Comparison of ENCODE assay signal across 1 cellular context in the genomic region with DNA sequence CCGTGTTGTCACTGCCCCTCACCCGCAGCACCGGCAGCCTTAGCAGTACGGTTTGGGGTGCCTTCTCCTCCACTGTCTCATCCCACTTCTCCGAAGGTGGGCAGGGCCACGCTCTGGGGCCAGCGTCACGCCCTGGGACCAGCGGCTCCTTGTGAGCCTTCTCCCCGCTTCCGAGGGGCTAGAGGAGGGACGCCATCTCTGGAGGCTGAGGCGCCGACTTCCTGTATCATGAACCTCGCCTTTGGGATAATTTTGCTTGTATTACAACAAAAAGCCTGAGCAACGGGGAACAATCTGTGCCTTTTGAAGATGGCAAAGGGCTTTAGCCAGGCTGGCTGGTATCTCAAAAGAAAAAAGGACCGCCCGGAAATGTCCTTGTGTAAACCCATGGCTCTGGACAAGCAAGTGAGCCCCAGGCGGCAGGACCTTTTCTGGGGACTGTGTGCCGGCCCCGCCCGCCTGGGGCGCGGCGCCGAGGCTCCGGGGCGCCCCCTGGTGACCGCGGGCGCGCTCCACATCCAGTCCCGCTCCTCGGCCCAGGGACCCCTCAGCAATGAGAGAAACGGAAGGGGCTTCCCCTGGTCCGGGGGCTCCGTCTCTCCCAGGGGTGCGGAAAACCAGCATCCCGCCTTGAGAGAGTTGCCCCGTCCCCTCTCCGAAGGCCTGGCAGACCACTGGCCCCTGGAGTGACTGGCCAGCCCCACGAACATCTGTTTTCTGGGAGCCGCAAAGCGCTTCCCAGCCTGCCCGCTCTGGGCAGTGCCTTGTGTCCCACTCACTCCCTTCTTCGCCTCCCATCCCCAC.
TF ChIP-seq lines count a peak whose summit lies in the region.

No MANE protein-coding gene starts in this region.

TF ChIP-seq in HepG2, 621 proteins besides CTCF, POLR2A, EP300 and RAD21 (continued from another document and continues in another):
- TF ChIP-seq, protein P1, sequence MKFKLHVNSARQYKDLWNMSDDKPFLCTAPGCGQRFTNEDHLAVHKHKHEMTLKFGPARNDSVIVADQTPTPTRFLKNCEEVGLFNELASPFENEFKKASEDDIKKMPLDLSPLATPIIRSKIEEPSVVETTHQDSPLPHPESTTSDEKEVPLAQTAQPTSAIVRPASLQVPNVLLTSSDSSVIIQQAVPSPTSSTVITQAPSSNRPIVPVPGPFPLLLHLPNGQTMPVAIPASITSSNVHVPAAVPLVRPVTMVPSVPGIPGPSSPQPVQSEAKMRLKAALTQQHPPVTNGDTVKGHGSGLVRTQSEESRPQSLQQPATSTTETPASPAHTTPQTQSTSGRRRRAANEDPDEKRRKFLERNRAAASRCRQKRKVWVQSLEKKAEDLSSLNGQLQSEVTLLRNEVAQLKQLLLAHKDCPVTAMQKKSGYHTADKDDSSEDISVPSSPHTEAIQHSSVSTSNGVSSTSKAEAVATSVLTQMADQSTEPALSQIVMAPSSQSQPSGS (CRISPR knock-in tag; IDR thresholded peaks at IDR 0.05), result no peak
- TF ChIP-seq NAIF1 (CRISPR knock-in tag; IDR thresholded peaks at IDR 0.05; ENCODE audit: borderline replicate concordance) (no peak), SAFB2 (CRISPR knock-in tag; IDR thresholded peaks at IDR 0.05; ENCODE audit: borderline replicate concordance, low read depth) (no peak), ELF1 (CRISPR knock-in tag; IDR thresholded peaks at IDR 0.05) (no peak; the same call in 1 of the 2 replicates), ZNF672 (CRISPR knock-in tag; IDR thresholded peaks at IDR 0.05) (no peak), ZNF772 (CRISPR knock-in tag; IDR thresholded peaks at IDR 0.05) (peak; percentile 64; the same call in 1 of the 2 replicates), ZBTB43 (CRISPR knock-in tag; conservative IDR thresholded peaks at IDR 0.05) (peak; percentile 51; the same call in 1 of the 2 replicates), ZNF75D (CRISPR knock-in tag; IDR thresholded peaks at IDR 0.05; ENCODE audit: borderline replicate concordance) (no peak), SP140L (CRISPR knock-in tag; IDR thresholded peaks at IDR 0.05; ENCODE audit: borderline replicate concordance) (no peak), ZNF296 (CRISPR knock-in tag; conservative IDR thresholded peaks at IDR 0.05) (no peak), ZNF329 (CRISPR knock-in tag; IDR thresholded peaks at IDR 0.05; ENCODE audit: low read depth) (0 out of 2 replicates have a peak, but pooled peaks have one; percentile 24), ATF5 (CRISPR knock-in tag; IDR thresholded peaks at IDR 0.05; ENCODE audit: low read depth) (no peak), ZNF317 (CRISPR knock-in tag; IDR thresholded peaks at IDR 0.05) (peak; percentile 22; the same call in 1 of the 2 replicates), YEATS4 (CRISPR knock-in tag; IDR thresholded peaks at IDR 0.05; ENCODE audit: borderline replicate concordance) (no peak), SP2 (CRISPR knock-in tag; IDR thresholded peaks at IDR 0.05) (0 out of 2 replicates have a peak, but pooled peaks have one; percentile 10), DR1 (CRISPR knock-in tag; IDR thresholded peaks at IDR 0.05) (no peak), SMAD1 (CRISPR knock-in tag; IDR thresholded peaks at IDR 0.05; ENCODE audit: borderline replicate concordance, low read depth) (no peak), MIER2 (CRISPR knock-in tag; IDR thresholded peaks at IDR 0.05) (no peak), SOX6 (IDR thresholded peaks at IDR 0.05) (no peak), SOX6 (CRISPR knock-in tag; IDR thresholded peaks at IDR 0.05) (no peak; the same call in 1 of the 2 replicates), HMGA1 (CRISPR knock-in tag; conservative IDR thresholded peaks at IDR 0.05) (no peak), KLF11 (CRISPR knock-in tag; IDR thresholded peaks at IDR 0.05) (no peak), TSC22D2 (CRISPR knock-in tag; IDR thresholded peaks at IDR 0.05; ENCODE audit: borderline replicate concordance) (no peak), ZNF775 (CRISPR knock-in tag; IDR thresholded peaks at IDR 0.05; ENCODE audit: borderline replicate concordance) (no peak), HDAC2 (CRISPR knock-in tag; IDR thresholded peaks at IDR 0.05) (peak; percentile 28; the same call in 1 of the 2 replicates), ETS1 (CRISPR knock-in tag; IDR thresholded peaks at IDR 0.05) (no peak), ZNF44 (CRISPR knock-in tag; IDR thresholded peaks at IDR 0.05) (no peak), STAT5B (CRISPR knock-in tag; IDR thresholded peaks at IDR 0.05) (no peak), SUZ12 (IDR thresholded peaks at IDR 0.05; ENCODE audit: low read depth, low read length) (no peak), ZMYM2 (CRISPR knock-in tag; IDR thresholded peaks at IDR 0.05) (no peak), ZNF564 (CRISPR knock-in tag; IDR thresholded peaks at IDR 0.05) (0 out of 2 replicates have a peak, but pooled peaks have one; percentile 21), CCAR2 (optimal IDR thresholded peaks at IDR 0.05; ENCODE audit: low read depth, low read length) (no peak), HNF4A (CRISPR knock-in tag; IDR thresholded peaks at IDR 0.05) (no peak), SETDB1 (CRISPR knock-in tag; IDR thresholded peaks at IDR 0.05; ENCODE audit: borderline replicate concordance) (no peak), ZNF180 (CRISPR knock-in tag; IDR thresholded peaks at IDR 0.05; ENCODE audit: borderline replicate concordance, low read depth) (no peak), MNT (IDR thresholded peaks at IDR 0.05) (no peak), TRAFD1 (CRISPR knock-in tag; IDR thresholded peaks at IDR 0.05; ENCODE audit: borderline replicate concordance) (no peak)
- TF ChIP-seq, protein P2, sequence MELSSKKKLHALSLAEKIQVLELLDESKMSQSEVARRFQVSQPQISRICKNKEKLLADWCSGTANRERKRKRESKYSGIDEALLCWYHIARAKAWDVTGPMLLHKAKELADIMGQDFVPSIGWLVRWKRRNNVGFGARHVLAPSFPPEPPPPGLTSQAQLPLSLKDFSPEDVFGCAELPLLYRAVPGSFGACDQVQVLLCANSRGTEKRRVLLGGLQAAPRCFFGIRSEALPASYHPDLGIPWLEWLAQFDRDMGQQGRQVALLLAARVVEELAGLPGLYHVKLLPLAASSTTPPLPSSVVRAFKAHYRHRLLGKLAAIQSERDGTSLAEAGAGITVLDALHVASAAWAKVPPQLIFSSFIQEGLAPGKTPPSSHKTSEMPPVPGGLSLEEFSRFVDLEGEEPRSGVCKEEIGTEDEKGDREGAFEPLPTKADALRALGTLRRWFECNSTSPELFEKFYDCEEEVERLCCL (CRISPR knock-in tag; IDR thresholded peaks at IDR 0.05; ENCODE audit: borderline replicate concordance), result no peak
- TF ChIP-seq, protein P3, sequence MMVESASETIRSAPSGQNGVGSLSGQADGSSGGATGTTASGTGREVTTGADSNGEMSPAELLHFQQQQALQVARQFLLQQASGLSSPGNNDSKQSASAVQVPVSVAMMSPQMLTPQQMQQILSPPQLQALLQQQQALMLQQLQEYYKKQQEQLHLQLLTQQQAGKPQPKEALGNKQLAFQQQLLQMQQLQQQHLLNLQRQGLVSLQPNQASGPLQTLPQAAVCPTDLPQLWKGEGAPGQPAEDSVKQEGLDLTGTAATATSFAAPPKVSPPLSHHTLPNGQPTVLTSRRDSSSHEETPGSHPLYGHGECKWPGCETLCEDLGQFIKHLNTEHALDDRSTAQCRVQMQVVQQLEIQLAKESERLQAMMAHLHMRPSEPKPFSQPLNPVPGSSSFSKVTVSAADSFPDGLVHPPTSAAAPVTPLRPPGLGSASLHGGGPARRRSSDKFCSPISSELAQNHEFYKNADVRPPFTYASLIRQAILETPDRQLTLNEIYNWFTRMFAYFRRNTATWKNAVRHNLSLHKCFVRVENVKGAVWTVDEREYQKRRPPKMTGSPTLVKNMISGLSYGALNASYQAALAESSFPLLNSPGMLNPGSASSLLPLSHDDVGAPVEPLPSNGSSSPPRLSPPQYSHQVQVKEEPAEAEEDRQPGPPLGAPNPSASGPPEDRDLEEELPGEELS (CRISPR knock-in tag; IDR thresholded peaks at IDR 0.05), result no peak
- TF ChIP-seq, protein P4, sequence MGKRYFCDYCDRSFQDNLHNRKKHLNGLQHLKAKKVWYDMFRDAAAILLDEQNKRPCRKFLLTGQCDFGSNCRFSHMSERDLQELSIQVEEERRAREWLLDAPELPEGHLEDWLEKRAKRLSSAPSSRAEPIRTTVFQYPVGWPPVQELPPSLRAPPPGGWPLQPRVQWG (CRISPR knock-in tag; IDR thresholded peaks at IDR 0.05; ENCODE audit: borderline replicate concordance, low read depth), result no peak
- TF ChIP-seq, protein P5, sequence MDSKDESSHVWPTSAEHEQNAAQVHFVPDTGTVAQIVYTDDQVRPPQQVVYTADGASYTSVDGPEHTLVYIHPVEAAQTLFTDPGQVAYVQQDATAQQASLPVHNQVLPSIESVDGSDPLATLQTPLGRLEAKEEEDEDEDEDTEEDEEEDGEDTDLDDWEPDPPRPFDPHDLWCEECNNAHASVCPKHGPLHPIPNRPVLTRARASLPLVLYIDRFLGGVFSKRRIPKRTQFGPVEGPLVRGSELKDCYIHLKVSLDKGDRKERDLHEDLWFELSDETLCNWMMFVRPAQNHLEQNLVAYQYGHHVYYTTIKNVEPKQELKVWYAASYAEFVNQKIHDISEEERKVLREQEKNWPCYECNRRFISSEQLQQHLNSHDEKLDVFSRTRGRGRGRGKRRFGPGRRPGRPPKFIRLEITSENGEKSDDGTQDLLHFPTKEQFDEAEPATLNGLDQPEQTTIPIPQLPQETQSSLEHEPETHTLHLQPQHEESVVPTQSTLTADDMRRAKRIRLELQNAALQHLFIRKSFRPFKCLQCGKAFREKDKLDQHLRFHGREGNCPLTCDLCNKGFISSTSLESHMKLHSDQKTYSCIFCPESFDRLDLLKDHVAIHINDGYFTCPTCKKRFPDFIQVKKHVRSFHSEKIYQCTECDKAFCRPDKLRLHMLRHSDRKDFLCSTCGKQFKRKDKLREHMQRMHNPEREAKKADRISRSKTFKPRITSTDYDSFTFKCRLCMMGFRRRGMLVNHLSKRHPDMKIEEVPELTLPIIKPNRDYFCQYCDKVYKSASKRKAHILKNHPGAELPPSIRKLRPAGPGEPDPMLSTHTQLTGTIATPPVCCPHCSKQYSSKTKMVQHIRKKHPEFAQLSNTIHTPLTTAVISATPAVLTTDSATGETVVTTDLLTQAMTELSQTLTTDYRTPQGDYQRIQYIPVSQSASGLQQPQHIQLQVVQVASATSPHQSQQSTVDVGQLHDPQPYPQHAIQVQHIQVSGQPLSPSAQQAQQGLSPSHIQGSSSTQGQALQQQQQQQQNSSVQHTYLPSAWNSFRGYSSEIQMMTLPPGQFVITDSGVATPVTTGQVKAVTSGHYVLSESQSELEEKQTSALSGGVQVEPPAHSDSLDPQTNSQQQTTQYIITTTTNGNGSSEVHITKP (CRISPR knock-in tag; IDR thresholded peaks at IDR 0.05; ENCODE audit: low read depth), result 0 out of 2 replicates have a peak, but pooled peaks have one; percentile 15
